9 cellular contexts compared by ENCODE assay signal in the genomic region with DNA sequence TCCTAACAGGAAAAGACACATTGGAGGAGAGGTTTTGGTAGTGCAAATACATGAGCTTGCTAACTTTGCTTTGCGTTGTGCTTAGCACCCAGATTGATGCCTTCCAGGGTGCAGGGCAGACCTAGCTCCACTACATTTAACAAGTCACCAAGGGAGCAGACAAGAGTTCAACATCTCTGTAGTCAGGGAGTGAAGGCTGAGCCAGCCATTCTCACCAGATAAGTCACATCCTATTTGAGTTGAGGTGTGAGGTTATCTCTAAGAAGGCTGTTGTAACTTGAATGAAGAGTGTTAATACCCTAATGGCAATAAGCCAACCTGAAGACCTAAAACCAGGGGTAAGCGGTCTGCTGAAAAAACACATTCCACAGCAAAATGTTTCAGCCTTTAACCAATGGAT.
"Had no signal": no experiment of that assay in that cellular context is flagged by ENCODE, and none has a peak within 500 bp of the region (broad histone marks: within the 10 kb centered on the region; RNA-seq: fewer than 3 reads in every experiment).

No MANE protein-coding gene starts in this region.

- H3K9ac ChIP-seq: GM23248 had no signal

- H2AFZ ChIP-seq: GM23248 had no signal

- DNase-seq: GM23248, GOT3, H7, HFFc6 had no signal

- ATAC-seq: HCT116, HepG2, K562 had no signal

- H3K27ac ChIP-seq: GM23248 had no signal

- H3K4me3 Mint-ChIP-seq: HFFc6 had no signal

- H3K4me3 ChIP-seq: GM23248, HAP-1, K562 had no signal

- FAIRE-seq: HepG2, HTR-8/SVneo, K562 had no signal

- H3K4me1 ChIP-seq: HAP-1 had no signal

- H3K27ac Mint-ChIP-seq: HFFc6 had no signal

- H3K9me3 ChIP-seq: HAP-1 had no signal

- H3K36me3 ChIP-seq: HAP-1 had no signal
